In genomic region chrX:154458116-154458953, GRCh38 we compare ENCODE assay signal across 8 cellular contexts. TPM values are rescaled to one million over a fixed set of nuclear protein-coding genes. Genes with fewer than 3 reads are reported as not detected.
DNase-seq lines count a peak whose midpoint lies in the region; ATAC-seq and TF ChIP-seq lines count a peak whose summit lies in the region.

Gene PLXNA3 (plus strand): TSS chrX:154458281. CDS start chrX:154460184, 1,903 bp downstream.

- peaks cover 4% of the 10 kb centered on the region for H3K4me1 Mint-ChIP-seq in activated T-cell treated with anti-CD3 and anti-CD28 coated beads, Interleukin-2, amount 50 U/mL, for 72 hours (ENCODE audit: low read depth)

- ATAC-seq in activated T-cell treated with anti-CD3 and anti-CD28 coated beads, Interleukin-2, amount 50 U/mL, for 72 hours (replicated peaks in 1 of 2) = peak; percentile 81
- ATAC-seq in thoracic aorta (ENCODE audit: insufficient number of reproducible peaks, low FRiP score, low read depth) = no peak

- TF ChIP-seq CTCF in fibroblast of the aortic adventitia (IDR thresholded peaks at IDR 0.05; ENCODE audit: insufficient read depth, low read length) (no peak), neural cell (IDR thresholded peaks at IDR 0.05; ENCODE audit: poor library complexity, severe bottlenecking) (no peak), thoracic aorta (IDR thresholded peaks at IDR 0.05) (no peak)

- no peaks in the 10 kb centered on the region for H3K36me3 ChIP-seq in neural cell (ENCODE audit: insufficient read depth, low read length)
- no peaks in the 10 kb centered on the region for H3K36me3 ChIP-seq in thoracic aorta

- H2AFZ ChIP-seq in neural cell (ENCODE audit: low read depth, low read length) = no peak within 1 kb of the TSS

- no peaks in the 10 kb centered on the region for H3K9me3 Mint-ChIP-seq in activated T-cell treated with anti-CD3 and anti-CD28 coated beads, Interleukin-2, amount 50 U/mL, for 72 hours

- H3F3A ChIP-seq in neural cell (ENCODE audit: insufficient read depth, low read length, poor library complexity, severe bottlenecking) = no peaks in the 10 kb centered on the region

- peaks cover 0 to 10% of the 10 kb centered on the region in 2 donors for H3K4me1 ChIP-seq in thoracic aorta (ENCODE audit: control insufficient read depth in 1 of 2, low read depth in 2 of 2)

- peak within 1 kb of the TSS; percentile 82 for H3K9ac ChIP-seq in neural cell (ENCODE audit: low read length)

- TF ChIP-seq EP300 in neural cell (conservative IDR thresholded peaks at IDR 0.05; ENCODE audit: poor library complexity, severe bottlenecking) = no peak

- H3K4me2 ChIP-seq in neural cell (ENCODE audit: low read length) = no peak within 1 kb of the TSS

- H3K4me3 ChIP-seq in fibroblast of the aortic adventitia (ENCODE audit: low read depth, low read length) (peak within 1 kb of the TSS; percentile 75), neural cell (ENCODE audit: low read length) (peak within 1 kb of the TSS; percentile 85), thoracic aorta (peak within 1 kb of the TSS; percentile 80)

- H4K20me1 ChIP-seq in neural cell (ENCODE audit: insufficient read depth) = no peaks in the 10 kb centered on the region

- H3K27me3 ChIP-seq in neural cell (ENCODE audit: insufficient read depth, low read depth, low read length) = no peaks in the 10 kb centered on the region
- no peaks in the 10 kb centered on the region for H3K27me3 ChIP-seq in thoracic aorta (replicated peaks; ENCODE audit: insufficient read depth)

- peak; percentile 74 for TF ChIP-seq POLR2A in GM10847 (IDR thresholded peaks at IDR 0.05; ENCODE audit: extremely low read depth, insufficient read length)

- peaks cover 2% of the 10 kb centered on the region for H3K27me3 Mint-ChIP-seq in activated T-cell treated with anti-CD3 and anti-CD28 coated beads, Interleukin-2, amount 50 U/mL, for 72 hours (ENCODE audit: low read depth)

- peaks cover 5 to 13% of the 10 kb centered on the region in 2 donors for H3K36me3 Mint-ChIP-seq in activated T-cell treated with anti-CD3 and anti-CD28 coated beads, Interleukin-2, amount 50 U/mL, for 72 hours (ENCODE audit: insufficient read depth in 2 of 2)

- H3K79me2 ChIP-seq in neural cell (replicated peaks; ENCODE audit: insufficient read depth, low read length) = peaks cover 18% of the 10 kb centered on the region

- TF ChIP-seq RAD21 in neural cell (conservative IDR thresholded peaks at IDR 0.05) = no peak

- H3K4me3 Mint-ChIP-seq in activated T-cell treated with anti-CD3 and anti-CD28 coated beads, Interleukin-2, amount 50 U/mL, for 72 hours = peak within 1 kb of the TSS; percentile 88 to 98

- H3K27ac Mint-ChIP-seq in activated T-cell treated with anti-CD3 and anti-CD28 coated beads, Interleukin-2, amount 50 U/mL, for 72 hours = peak within 1 kb of the TSS; percentile 99

- no peaks in the 10 kb centered on the region for H3K9me2 ChIP-seq in neural cell (ENCODE audit: insufficient read depth, low read length)

- H3K9me3 ChIP-seq in neural cell (ENCODE audit: low read length) (no peaks in the 10 kb centered on the region), thoracic aorta (no peaks in the 10 kb centered on the region)

- DNase-seq in HCEC 1CT (peak; percentile 16), NCI-H526 treated with DMSO at 0.1 percent for 48 hours (lab: John Stamatoyannopoulos, UW) (peak; percentile 24), fibroblast of the aortic adventitia (ENCODE audit: low read depth) (no peak), thoracic aorta (ENCODE audit: low spot score) (no peak), NOMO-1 treated with DMSO at 0.1 percent for 48 hours (lab: John Stamatoyannopoulos, UW; ENCODE audit: unreplicated experiment) (no peak)
- DNase-seq in activated T-cell treated with anti-CD3 and anti-CD28 coated beads, Interleukin-2, amount 50 U/mL, for 72 hours = peak; percentile 73 to 79

- H3K27ac ChIP-seq in neural cell (ENCODE audit: low read length) (peak within 1 kb of the TSS; percentile 62), thoracic aorta (peak within 1 kb of the TSS in 1 of 2 donors; percentile 71)

TF ChIP-seq in neural cell, 6 proteins besides CTCF, POLR2A, EP300 and RAD21:
- no peak for TF ChIP-seq EZH2 (IDR thresholded peaks at IDR 0.05; ENCODE audit: borderline replicate concordance, insufficient read depth, low read length, poor library complexity, severe bottlenecking)
- TF ChIP-seq, protein P1, sequence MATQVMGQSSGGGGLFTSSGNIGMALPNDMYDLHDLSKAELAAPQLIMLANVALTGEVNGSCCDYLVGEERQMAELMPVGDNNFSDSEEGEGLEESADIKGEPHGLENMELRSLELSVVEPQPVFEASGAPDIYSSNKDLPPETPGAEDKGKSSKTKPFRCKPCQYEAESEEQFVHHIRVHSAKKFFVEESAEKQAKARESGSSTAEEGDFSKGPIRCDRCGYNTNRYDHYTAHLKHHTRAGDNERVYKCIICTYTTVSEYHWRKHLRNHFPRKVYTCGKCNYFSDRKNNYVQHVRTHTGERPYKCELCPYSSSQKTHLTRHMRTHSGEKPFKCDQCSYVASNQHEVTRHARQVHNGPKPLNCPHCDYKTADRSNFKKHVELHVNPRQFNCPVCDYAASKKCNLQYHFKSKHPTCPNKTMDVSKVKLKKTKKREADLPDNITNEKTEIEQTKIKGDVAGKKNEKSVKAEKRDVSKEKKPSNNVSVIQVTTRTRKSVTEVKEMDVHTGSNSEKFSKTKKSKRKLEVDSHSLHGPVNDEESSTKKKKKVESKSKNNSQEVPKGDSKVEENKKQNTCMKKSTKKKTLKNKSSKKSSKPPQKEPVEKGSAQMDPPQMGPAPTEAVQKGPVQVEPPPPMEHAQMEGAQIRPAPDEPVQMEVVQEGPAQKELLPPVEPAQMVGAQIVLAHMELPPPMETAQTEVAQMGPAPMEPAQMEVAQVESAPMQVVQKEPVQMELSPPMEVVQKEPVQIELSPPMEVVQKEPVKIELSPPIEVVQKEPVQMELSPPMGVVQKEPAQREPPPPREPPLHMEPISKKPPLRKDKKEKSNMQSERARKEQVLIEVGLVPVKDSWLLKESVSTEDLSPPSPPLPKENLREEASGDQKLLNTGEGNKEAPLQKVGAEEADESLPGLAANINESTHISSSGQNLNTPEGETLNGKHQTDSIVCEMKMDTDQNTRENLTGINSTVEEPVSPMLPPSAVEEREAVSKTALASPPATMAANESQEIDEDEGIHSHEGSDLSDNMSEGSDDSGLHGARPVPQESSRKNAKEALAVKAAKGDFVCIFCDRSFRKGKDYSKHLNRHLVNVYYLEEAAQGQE (IDR thresholded peaks at IDR 0.05; ENCODE audit: borderline replicate concordance) = no peak
- no peak for TF ChIP-seq SMC3 (conservative IDR thresholded peaks at IDR 0.05; ENCODE audit: poor library complexity)
- peak; percentile 55 for TF ChIP-seq POLR2AphosphoS5 (IDR thresholded peaks at IDR 0.05)
- TF ChIP-seq TAF1 (IDR thresholded peaks at IDR 0.05; ENCODE audit: low read depth) = no peak
- TF ChIP-seq MXI1 (conservative IDR thresholded peaks at IDR 0.05; ENCODE audit: poor library complexity, severe bottlenecking) = peak; percentile 52

RNA-seq across cellular contexts. Expression of gene PLXNA3, which starts in this region (rescaled TPM):
- total RNA-seq in activated T-cell treated with anti-CD3 and anti-CD28 coated beads, Interleukin-2, amount 50 U/mL, for 72 hours = 10 to 100 TPM; 39.4 to 42.9 TPM
- total RNA-seq in fibroblast of the aortic adventitia (ENCODE audit: low replicate concordance) = 11.9 and 25.8 TPM in 2 replicates
- 17.2 and 22.2 TPM in 2 replicates for polyA plus RNA-seq in neural cell
- polyA minus RNA-seq in neural cell = 27.8 and 28.4 TPM in 2 replicates
- 10 to 100 TPM; 39.3 to 40.9 TPM for total RNA-seq in thoracic aorta

Comparison
In these comparisons a context has a peak if more than half of its experiments do, and no peak if none do; other contexts are left out.
1. DNase-seq: peak in HCEC 1CT (single experiment), NCI-H526 treated with DMSO at 0.1 percent for 48 hours (single experiment) and activated T-cell treated with anti-CD3 and anti-CD28 coated beads, Interleukin-2, amount 50 U/mL, for 72 hours (2 of 2); none in fibroblast of the aortic adventitia (single experiment), thoracic aorta (single experiment) and NOMO-1 treated with DMSO at 0.1 percent for 48 hours (single experiment).
2. Peak in every context shown above with its lines, with median percentiles within 50 percentile points of each other: H3K4me3 ChIP-seq.